Comparison of ENCODE assay signal across 26 cellular contexts in genomic region chr5:131286400-131286715, GRCh38. TPM values are rescaled to one million over a fixed set of nuclear protein-coding genes. Genes with fewer than 3 reads are reported as not detected.
DNase-seq lines count a peak whose midpoint lies in the region; ATAC-seq and TF ChIP-seq lines count a peak whose summit lies in the region.
"Had no signal": no experiment of that assay in that cellular context is flagged by ENCODE, and none has a peak within 500 bp of the region (broad histone marks: within the 10 kb centered on the region; RNA-seq: fewer than 3 reads in every experiment).

No MANE protein-coding gene starts in this region.

- peaks cover 86% of the 10 kb centered on the region for H3K4me1 Mint-ChIP-seq in stimulated activated naive CD8-positive, alpha-beta T cell treated with anti-CD3 and anti-CD28 coated beads, Interleukin-15, Interleukin-2, amounts not matched to agents 100 ng/mL and 50 ng/mL, for 24 hours (ENCODE audit: low read depth)
- peaks cover 77% of the 10 kb centered on the region for H3K4me1 Mint-ChIP-seq in stimulated activated naive CD8-positive, alpha-beta T cell treated with anti-CD3 and anti-CD28 coated beads, Interleukin-15, amount 100 ng/mL, for 72 hours
- peaks cover 74% of the 10 kb centered on the region for H3K4me1 Mint-ChIP-seq in activated CD8-positive, alpha-beta T cell treated with anti-CD3 and anti-CD28 coated beads for 36 hours (ENCODE audit: low read depth)

- WGBS in aorta, 2 donors, result 91 to 93% methylated on average over 5 of the region's 5 CpGs

- peak overlapping the region; percentile 37 for H3K27ac Mint-ChIP-seq in stimulated activated naive CD8-positive, alpha-beta T cell treated with anti-CD3 and anti-CD28 coated beads, Interleukin-15, Interleukin-2, amounts not matched to agents 100 ng/mL and 50 ng/mL, for 24 hours
- no peak overlapping the region for H3K27ac Mint-ChIP-seq in stimulated activated naive CD8-positive, alpha-beta T cell treated with anti-CD3 and anti-CD28 coated beads, Interleukin-15, amount 100 ng/mL, for 72 hours
- peak overlapping the region; percentile 66 for H3K27ac Mint-ChIP-seq in activated CD8-positive, alpha-beta T cell treated with anti-CD3 and anti-CD28 coated beads for 36 hours
- H3K27ac Mint-ChIP-seq: nephron progenitor cell had no signal

- POLR2A ChIA-PET in activated CD8-positive, alpha-beta T cell treated with anti-CD3 and anti-CD28 coated beads for 36 hours (lab: Charles Lee), result interaction anchor here (0.7 to 2.6 kb wide), 6 partner anchors 12 to 98 kb away, joined by 3 to 6 read pairs (median 3); no protein-coding TSS in a partner anchor

- H3K4me1 ChIP-seq in upper lobe of right lung (peaks cover 6% of the 10 kb centered on the region), aorta (ENCODE audit: control insufficient read depth in 1 of 2, insufficient read depth in 2 of 2, low read length in 2 of 2) (no peaks in the 10 kb centered on the region)

- ATAC-seq in stimulated activated naive CD8-positive, alpha-beta T cell treated with anti-CD3 and anti-CD28 coated beads, Interleukin-15, amount 100 ng/mL, for 72 hours, result no peak
- ATAC-seq in activated CD8-positive, alpha-beta T cell treated with anti-CD3 and anti-CD28 coated beads for 36 hours, result no peak
- ATAC-seq in esophagus mucosa (peak; percentile 27), upper lobe of right lung (peak; percentile 36), aorta (ENCODE audit: low FRiP score) (no peak), SK-N-SH treated with all-trans-retinoic acid at 6 μM for 48 hours (no peak)
- ATAC-seq: HCT116, heart right ventricle had no signal

- no peak overlapping the region for H3K27ac ChIP-seq in upper lobe of right lung
- no peak overlapping the region for H3K27ac ChIP-seq in aorta (ENCODE audit: low read depth in 1 of 2, low read length in 2 of 2)
- H3K27ac ChIP-seq: BLaER1, heart right ventricle, VCaP had no signal

- H3K36me3 Mint-ChIP-seq in stimulated activated naive CD8-positive, alpha-beta T cell treated with anti-CD3 and anti-CD28 coated beads, Interleukin-15, Interleukin-2, amounts not matched to agents 100 ng/mL and 50 ng/mL, for 24 hours (ENCODE audit: low read depth), result peaks cover 31% of the 10 kb centered on the region
- peaks cover 51% of the 10 kb centered on the region for H3K36me3 Mint-ChIP-seq in activated CD8-positive, alpha-beta T cell treated with anti-CD3 and anti-CD28 coated beads for 36 hours (ENCODE audit: low read depth)

- H3K36me3 ChIP-seq in upper lobe of right lung, result peaks cover 8% of the 10 kb centered on the region
- no peaks in the 10 kb centered on the region for H3K36me3 ChIP-seq in aorta (ENCODE audit: control insufficient read depth in 1 of 2, insufficient read depth in 2 of 2, low read length in 1 of 2)

- no peaks in the 10 kb centered on the region for H3K9me3 ChIP-seq in upper lobe of right lung
- H3K9me3 ChIP-seq in aorta (ENCODE audit: control insufficient read depth, low read length), result no peaks in the 10 kb centered on the region
- H3K9me3 ChIP-seq: heart right ventricle had no signal

- intact Hi-C loops in activated CD8-positive, alpha-beta T cell treated with anti-CD3 and anti-CD28 coated beads for 36 hours (cut with micrococcal nuclease), result loop anchor here (5.0 kb wide), 1 partner anchor 36 kb away; no protein-coding TSS in a partner anchor
- intact Hi-C loops in upper lobe of right lung (cut with DNase I), result no loop called here
- intact Hi-C loops in aorta (cut with DNase I), result no loop called here

- no peak for TF ChIP-seq CTCF in activated CD8-positive, alpha-beta T cell treated with anti-CD3 and anti-CD28 coated beads for 36 hours (IDR thresholded peaks at IDR 0.05)
- no peak for TF ChIP-seq CTCF in upper lobe of right lung (IDR thresholded peaks at IDR 0.05)

- no peaks in the 10 kb centered on the region for H3K27me3 Mint-ChIP-seq in stimulated activated naive CD8-positive, alpha-beta T cell treated with anti-CD3 and anti-CD28 coated beads, Interleukin-15, Interleukin-2, amounts not matched to agents 100 ng/mL and 50 ng/mL, for 24 hours
- H3K27me3 Mint-ChIP-seq in stimulated activated naive CD8-positive, alpha-beta T cell treated with anti-CD3 and anti-CD28 coated beads, Interleukin-15, amount 100 ng/mL, for 72 hours, result no peaks in the 10 kb centered on the region
- no peaks in the 10 kb centered on the region for H3K27me3 Mint-ChIP-seq in activated CD8-positive, alpha-beta T cell treated with anti-CD3 and anti-CD28 coated beads for 36 hours
- H3K27me3 Mint-ChIP-seq: activated CD4-positive, alpha-beta T cell treated with anti-CD3 and anti-CD28 coated beads for 36 hours had no signal

- H3K27me3 ChIP-seq in upper lobe of right lung (no peaks in the 10 kb centered on the region), aorta (ENCODE audit: control insufficient read depth in 1 of 2, insufficient read depth in 2 of 2, low read length in 1 of 2) (no peaks in the 10 kb centered on the region)
- H3K27me3 ChIP-seq: BLaER1, heart right ventricle had no signal

- H3K4me3 ChIP-seq in upper lobe of right lung (no peak overlapping the region), aorta (ENCODE audit: low read length in 2 of 2) (no peak overlapping the region)
- H3K4me3 ChIP-seq: BLaER1, heart right ventricle had no signal

- CTCF ChIA-PET in activated CD8-positive, alpha-beta T cell treated with anti-CD3 and anti-CD28 coated beads for 36 hours (lab: Charles Lee), result interaction anchor here (1.6 to 1.8 kb wide), 2 partner anchors 92 to 96 kb away, joined by 6 to 9 read pairs; no protein-coding TSS in a partner anchor

- no peak for DNase-seq in stimulated activated naive CD8-positive, alpha-beta T cell treated with anti-CD3 and anti-CD28 coated beads, Interleukin-15, amount 100 ng/mL, for 72 hours
- no peak for DNase-seq in activated CD8-positive, alpha-beta T cell treated with anti-CD3 and anti-CD28 coated beads for 36 hours
- no peak for DNase-seq in upper lobe of right lung
- no peak for DNase-seq in aorta
- DNase-seq in GDM1 (lab: John Stamatoyannopoulos, UW), result no peak
- DNase-seq: activated CD4-positive, alpha-beta T cell treated with anti-CD3 and anti-CD28 coated beads for 36 hours; DMS79; heart right ventricle; Kasumi-1; kidney; midbrain; NCI-H1436 treated with DMSO at 0.1 percent for 48 hours; NCI-H2107; NCI-H345; NCI-H748 treated with DMSO at 0.1 percent for 48 hours; nephron progenitor cell; stimulated activated CD4-positive, alpha-beta T cell treated with anti-CD3 and anti-CD28 coated beads, Interleukin-4, amount 100 ng/mL, for 24 hours; substantia nigra; SW 1271; T-helper 9 cell had no signal

- no peak overlapping the region for H3K4me3 Mint-ChIP-seq in stimulated activated naive CD8-positive, alpha-beta T cell treated with anti-CD3 and anti-CD28 coated beads, Interleukin-15, Interleukin-2, amounts not matched to agents 100 ng/mL and 50 ng/mL, for 24 hours
- no peak overlapping the region for H3K4me3 Mint-ChIP-seq in stimulated activated naive CD8-positive, alpha-beta T cell treated with anti-CD3 and anti-CD28 coated beads, Interleukin-15, amount 100 ng/mL, for 72 hours
- H3K4me3 Mint-ChIP-seq in activated CD8-positive, alpha-beta T cell treated with anti-CD3 and anti-CD28 coated beads for 36 hours, result no peak overlapping the region
- H3K4me3 Mint-ChIP-seq: activated CD4-positive, alpha-beta T cell treated with anti-CD3 and anti-CD28 coated beads for 36 hours; nephron progenitor cell had no signal

- no peaks in the 10 kb centered on the region for H3K9me3 Mint-ChIP-seq in stimulated activated naive CD8-positive, alpha-beta T cell treated with anti-CD3 and anti-CD28 coated beads, Interleukin-15, Interleukin-2, amounts not matched to agents 100 ng/mL and 50 ng/mL, for 24 hours
- no peaks in the 10 kb centered on the region for H3K9me3 Mint-ChIP-seq in stimulated activated naive CD8-positive, alpha-beta T cell treated with anti-CD3 and anti-CD28 coated beads, Interleukin-15, amount 100 ng/mL, for 72 hours
- H3K9me3 Mint-ChIP-seq in activated CD8-positive, alpha-beta T cell treated with anti-CD3 and anti-CD28 coated beads for 36 hours, result no peaks in the 10 kb centered on the region

TF ChIP-seq in SK-N-SH treated with all-trans-retinoic acid at 6 μM for 48 hours, 23 proteins besides CTCF, POLR2A, EP300 and RAD21:
- TF ChIP-seq ZC3H10 (CRISPR knock-in tag; IDR thresholded peaks at IDR 0.05) (no peak), OSR1 (CRISPR knock-in tag; IDR thresholded peaks at IDR 0.05) (no peak), ZFP3 (CRISPR knock-in tag; IDR thresholded peaks at IDR 0.05) (no peak)
- TF ChIP-seq, protein P1, sequence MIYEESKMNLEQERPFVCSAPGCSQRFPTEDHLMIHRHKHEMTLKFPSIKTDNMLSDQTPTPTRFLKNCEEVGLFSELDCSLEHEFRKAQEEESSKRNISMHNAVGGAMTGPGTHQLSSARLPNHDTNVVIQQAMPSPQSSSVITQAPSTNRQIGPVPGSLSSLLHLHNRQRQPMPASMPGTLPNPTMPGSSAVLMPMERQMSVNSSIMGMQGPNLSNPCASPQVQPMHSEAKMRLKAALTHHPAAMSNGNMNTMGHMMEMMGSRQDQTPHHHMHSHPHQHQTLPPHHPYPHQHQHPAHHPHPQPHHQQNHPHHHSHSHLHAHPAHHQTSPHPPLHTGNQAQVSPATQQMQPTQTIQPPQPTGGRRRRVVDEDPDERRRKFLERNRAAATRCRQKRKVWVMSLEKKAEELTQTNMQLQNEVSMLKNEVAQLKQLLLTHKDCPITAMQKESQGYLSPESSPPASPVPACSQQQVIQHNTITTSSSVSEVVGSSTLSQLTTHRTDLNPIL (CRISPR knock-in tag; IDR thresholded peaks at IDR 0.05; ENCODE audit: low read depth), result no peak
TF ChIP-seq in SK-N-SH treated with all-trans-retinoic acid at 6 μM for 48 hours: peak in this region for 0.

RNA-seq across cellular contexts. Expression of gene CDC42SE2, which starts 22.5 kb away (rescaled TPM):
- 100 to 1,000 TPM; 100 to 102 TPM for total RNA-seq in activated CD8-positive, alpha-beta T cell treated with anti-CD3 and anti-CD28 coated beads for 36 hours
- total RNA-seq in esophagus mucosa (15.2 TPM), upper lobe of right lung (37.0 TPM), aorta (10 to 100 TPM; 20.4 to 25.6 TPM)
- 10 to 100 TPM; 12.1 to 30.2 TPM for polyA plus RNA-seq in aorta

Comparison
In these comparisons a context has a peak if more than half of its experiments do, and no peak if none do; other contexts are left out.
1. H3K27ac Mint-ChIP-seq: peak in stimulated activated naive CD8-positive, alpha-beta T cell treated with anti-CD3 and anti-CD28 coated beads, Interleukin-15, Interleukin-2, amounts not matched to agents 100 ng/mL and 50 ng/mL, for 24 hours (single experiment) and activated CD8-positive, alpha-beta T cell treated with anti-CD3 and anti-CD28 coated beads for 36 hours (single experiment); none in stimulated activated naive CD8-positive, alpha-beta T cell treated with anti-CD3 and anti-CD28 coated beads, Interleukin-15, amount 100 ng/mL, for 72 hours (0 of 2).
2. ATAC-seq: peak in esophagus mucosa (single experiment) and upper lobe of right lung (single experiment); none in stimulated activated naive CD8-positive, alpha-beta T cell treated with anti-CD3 and anti-CD28 coated beads, Interleukin-15, amount 100 ng/mL, for 72 hours (single experiment), activated CD8-positive, alpha-beta T cell treated with anti-CD3 and anti-CD28 coated beads for 36 hours (single experiment), aorta (single experiment) and SK-N-SH treated with all-trans-retinoic acid at 6 μM for 48 hours (single experiment).